ENCODE assay signal across 1 cellular context in the genomic region with DNA sequence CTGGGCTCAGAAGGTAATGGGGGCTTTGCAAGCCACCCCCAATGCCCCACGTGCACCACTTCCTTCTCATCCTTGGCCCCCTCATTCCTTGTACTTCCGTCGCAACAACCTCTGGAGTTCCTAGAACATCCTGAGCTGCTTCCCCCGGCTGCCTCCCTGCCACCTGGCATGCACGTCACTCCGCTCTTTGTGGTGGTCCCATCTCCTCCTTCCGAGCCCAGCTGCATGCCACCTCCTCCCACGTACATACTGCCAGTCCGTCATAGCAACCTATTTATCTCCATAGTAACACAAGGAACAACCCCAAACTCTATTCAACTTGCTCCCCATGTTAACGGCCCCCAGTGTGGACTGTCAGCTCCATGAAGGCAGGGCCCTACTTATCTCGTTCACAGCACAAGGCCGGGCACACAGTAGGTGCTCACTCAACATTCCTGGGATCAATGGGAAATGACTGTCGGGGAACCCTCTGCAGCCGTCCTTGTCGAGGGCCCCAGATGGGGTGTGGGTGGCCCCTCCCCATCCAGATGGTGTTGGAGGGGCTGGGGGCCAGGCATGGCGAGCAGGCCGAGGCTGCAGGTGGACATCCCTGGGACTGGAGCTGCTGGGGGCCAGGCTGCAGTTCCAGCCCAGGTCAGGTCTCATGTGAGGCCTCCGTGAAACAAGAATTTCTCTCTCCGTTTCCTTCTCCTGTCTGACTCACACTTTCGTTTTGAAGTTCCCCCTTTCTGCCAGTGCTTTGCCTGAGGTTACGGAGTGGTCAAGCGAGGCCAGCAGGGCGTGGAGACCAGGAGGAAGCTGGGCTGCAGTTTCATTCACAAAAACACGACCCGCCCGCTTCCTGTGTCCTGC.
TF ChIP-seq lines count a peak whose summit lies in the region.

No MANE protein-coding gene starts in this region.

TF ChIP-seq in GM12878, 131 proteins besides CTCF, POLR2A, EP300 and RAD21 (continued from another document and continues in another):
- TF ChIP-seq FOXK2 (IDR thresholded peaks at IDR 0.05): no peak
- peak; percentile 50; the same call in 1 of the 2 replicates for TF ChIP-seq LARP7 (IDR thresholded peaks at IDR 0.05)
- TF ChIP-seq NFXL1 (IDR thresholded peaks at IDR 0.05; ENCODE audit: borderline replicate concordance): no peak
- peak; percentile 93 for TF ChIP-seq EED (IDR thresholded peaks at IDR 0.05; ENCODE audit: low read depth)
- peak in 1 of 2 experiments; percentile 69; a peak in 1 of 3 replicates for TF ChIP-seq EGR1 (IDR thresholded peaks at IDR 0.05; ENCODE audit: borderline replicate concordance in 1 of 2, low read depth in 2 of 2, low read length in 2 of 2)
- no peak for TF ChIP-seq TCF7 (IDR thresholded peaks at IDR 0.05; ENCODE audit: borderline replicate concordance)
- TF ChIP-seq IKZF1 (conservative IDR thresholded peaks at IDR 0.05): peak; percentile 95
- TF ChIP-seq CBFB (IDR thresholded peaks at IDR 0.05; ENCODE audit: low read depth): peak; percentile 45; the same call in 1 of the 2 replicates
- TF ChIP-seq PKNOX1 (IDR thresholded peaks at IDR 0.05): peak; percentile 82
- TF ChIP-seq BCL11A (IDR thresholded peaks at IDR 0.05; ENCODE audit: low read depth, low read length): peak; percentile 91
- no peak for TF ChIP-seq KDM1A (IDR thresholded peaks at IDR 0.05; ENCODE audit: borderline replicate concordance)
- no peak for TF ChIP-seq PML (IDR thresholded peaks at IDR 0.05; ENCODE audit: low read length)
- TF ChIP-seq, protein P1, sequence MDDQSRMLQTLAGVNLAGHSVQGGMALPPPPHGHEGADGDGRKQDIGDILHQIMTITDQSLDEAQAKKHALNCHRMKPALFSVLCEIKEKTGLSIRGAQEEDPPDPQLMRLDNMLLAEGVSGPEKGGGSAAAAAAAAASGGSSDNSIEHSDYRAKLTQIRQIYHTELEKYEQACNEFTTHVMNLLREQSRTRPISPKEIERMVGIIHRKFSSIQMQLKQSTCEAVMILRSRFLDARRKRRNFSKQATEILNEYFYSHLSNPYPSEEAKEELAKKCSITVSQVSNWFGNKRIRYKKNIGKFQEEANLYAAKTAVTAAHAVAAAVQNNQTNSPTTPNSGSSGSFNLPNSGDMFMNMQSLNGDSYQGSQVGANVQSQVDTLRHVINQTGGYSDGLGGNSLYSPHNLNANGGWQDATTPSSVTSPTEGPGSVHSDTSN (IDR thresholded peaks at IDR 0.05; ENCODE audit: insufficient replicate concordance, low read depth, low read length): no peak
- no peak for TF ChIP-seq WRNIP1 (IDR thresholded peaks at IDR 0.05; ENCODE audit: borderline replicate concordance, low read depth, low read length)
- TF ChIP-seq BHLHE40 (IDR thresholded peaks at IDR 0.05; ENCODE audit: borderline replicate concordance in 1 of 2, low read depth in 2 of 2, low read length in 1 of 2): peak; percentile 83 to 85
- peak; percentile 94 for TF ChIP-seq NR2F1 (conservative IDR thresholded peaks at IDR 0.05)
- TF ChIP-seq IRF3 (IDR thresholded peaks at IDR 0.05): no peak
- TF ChIP-seq IRF4 (IDR thresholded peaks at IDR 0.05; ENCODE audit: low read depth, low read length): peak; percentile 75
- peak; percentile 40; the same call in 1 of the 2 replicates for TF ChIP-seq CHD2 (IDR thresholded peaks at IDR 0.05; ENCODE audit: borderline replicate concordance, low read depth, low read length)
- TF ChIP-seq JUNB (IDR thresholded peaks at IDR 0.05): peak; percentile 78
- TF ChIP-seq PRDM15 (CRISPR knock-in tag; IDR thresholded peaks at IDR 0.05): no peak
- TF ChIP-seq BCL3 (IDR thresholded peaks at IDR 0.05; ENCODE audit: borderline replicate concordance, insufficient read depth, low read depth, low read length, poor library complexity, severe bottlenecking): peak; percentile 67
- no peak for TF ChIP-seq ZNF207 (IDR thresholded peaks at IDR 0.05; ENCODE audit: borderline replicate concordance)
- no peak for TF ChIP-seq NRF1 (conservative IDR thresholded peaks at IDR 0.05; ENCODE audit: low read depth, low read length)
- TF ChIP-seq, protein P2, sequence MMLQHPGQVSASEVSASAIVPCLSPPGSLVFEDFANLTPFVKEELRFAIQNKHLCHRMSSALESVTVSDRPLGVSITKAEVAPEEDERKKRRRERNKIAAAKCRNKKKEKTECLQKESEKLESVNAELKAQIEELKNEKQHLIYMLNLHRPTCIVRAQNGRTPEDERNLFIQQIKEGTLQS (IDR thresholded peaks at IDR 0.05; ENCODE audit: borderline replicate concordance, extremely low read depth, low read depth, low read length): no peak
- no peak for TF ChIP-seq KAT2A (conservative IDR thresholded peaks at IDR 0.05; ENCODE audit: control insufficient read depth, low read depth, low read length)
- no peak for TF ChIP-seq RCOR1 (conservative IDR thresholded peaks at IDR 0.05; ENCODE audit: low read depth, low read length)
- peak; percentile 96 for TF ChIP-seq RUNX3 (IDR thresholded peaks at IDR 0.05; ENCODE audit: low read length)
- TF ChIP-seq RELB (IDR thresholded peaks at IDR 0.05; ENCODE audit: low read depth): peak; percentile 82
- peak; percentile 97 for TF ChIP-seq DPF2 (IDR thresholded peaks at IDR 0.05)
- no peak for TF ChIP-seq RB1 (IDR thresholded peaks at IDR 0.05; ENCODE audit: borderline replicate concordance)
- TF ChIP-seq RAD51 (IDR thresholded peaks at IDR 0.05): no peak
- no peak for TF ChIP-seq CEBPZ (IDR thresholded peaks at IDR 0.05; ENCODE audit: low read depth, low read length)
- TF ChIP-seq ZZZ3 (IDR thresholded peaks at IDR 0.05; ENCODE audit: control insufficient read depth, insufficient read length, low read depth): no peak
- peak; percentile 86 to 91; a peak in 3 of 4 replicates for TF ChIP-seq IKZF2 (IDR thresholded peaks at IDR 0.05)
- 0 out of 4 replicates have a peak, but pooled peaks of 1 of the 2 experiments have one; percentile 41 for TF ChIP-seq SRF (IDR thresholded peaks at IDR 0.05; ENCODE audit: low read depth in 2 of 2, low read length in 2 of 2)
- TF ChIP-seq MYB (IDR thresholded peaks at IDR 0.05; ENCODE audit: borderline replicate concordance, low read depth, low read length): no peak
- no peak for TF ChIP-seq ZNF274 (IDR thresholded peaks at IDR 0.05; ENCODE audit: insufficient read depth, insufficient read length)
- TF ChIP-seq SIX5 (IDR thresholded peaks at IDR 0.05; ENCODE audit: low read depth, low read length, severe bottlenecking): no peak
- no peak for TF ChIP-seq ZNF24 (IDR thresholded peaks at IDR 0.05)
- TF ChIP-seq BMI1 (IDR thresholded peaks at IDR 0.05; ENCODE audit: borderline replicate concordance): peak; percentile 43; the same call in 1 of the 2 replicates
- TF ChIP-seq RFX5 (IDR thresholded peaks at IDR 0.05; ENCODE audit: low read depth, low read length): no peak
- TF ChIP-seq POLR2AphosphoS5 (IDR thresholded peaks at IDR 0.05; ENCODE audit: low read length): no peak
- peak; percentile 69; the same call in 1 of the 2 replicates for TF ChIP-seq ATF7 (IDR thresholded peaks at IDR 0.05; ENCODE audit: low read depth)
- TF ChIP-seq MTA2 (IDR thresholded peaks at IDR 0.05; ENCODE audit: low read depth): peak; percentile 76
- TF ChIP-seq, protein P3, sequence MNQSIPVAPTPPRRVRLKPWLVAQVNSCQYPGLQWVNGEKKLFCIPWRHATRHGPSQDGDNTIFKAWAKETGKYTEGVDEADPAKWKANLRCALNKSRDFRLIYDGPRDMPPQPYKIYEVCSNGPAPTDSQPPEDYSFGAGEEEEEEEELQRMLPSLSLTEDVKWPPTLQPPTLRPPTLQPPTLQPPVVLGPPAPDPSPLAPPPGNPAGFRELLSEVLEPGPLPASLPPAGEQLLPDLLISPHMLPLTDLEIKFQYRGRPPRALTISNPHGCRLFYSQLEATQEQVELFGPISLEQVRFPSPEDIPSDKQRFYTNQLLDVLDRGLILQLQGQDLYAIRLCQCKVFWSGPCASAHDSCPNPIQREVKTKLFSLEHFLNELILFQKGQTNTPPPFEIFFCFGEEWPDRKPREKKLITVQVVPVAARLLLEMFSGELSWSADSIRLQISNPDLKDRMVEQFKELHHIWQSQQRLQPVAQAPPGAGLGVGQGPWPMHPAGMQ (IDR thresholded peaks at IDR 0.05; ENCODE audit: borderline replicate concordance): no peak
- TF ChIP-seq TBL1XR1 (IDR thresholded peaks at IDR 0.05; ENCODE audit: low read depth, low read length): peak; percentile 91
- TF ChIP-seq MXI1 (IDR thresholded peaks at IDR 0.05; ENCODE audit: low read depth, low read length): peak; percentile 69; the same call in 1 of the 2 replicates
